Comparison of ENCODE assay signal across 9 cellular contexts in the genomic region with DNA sequence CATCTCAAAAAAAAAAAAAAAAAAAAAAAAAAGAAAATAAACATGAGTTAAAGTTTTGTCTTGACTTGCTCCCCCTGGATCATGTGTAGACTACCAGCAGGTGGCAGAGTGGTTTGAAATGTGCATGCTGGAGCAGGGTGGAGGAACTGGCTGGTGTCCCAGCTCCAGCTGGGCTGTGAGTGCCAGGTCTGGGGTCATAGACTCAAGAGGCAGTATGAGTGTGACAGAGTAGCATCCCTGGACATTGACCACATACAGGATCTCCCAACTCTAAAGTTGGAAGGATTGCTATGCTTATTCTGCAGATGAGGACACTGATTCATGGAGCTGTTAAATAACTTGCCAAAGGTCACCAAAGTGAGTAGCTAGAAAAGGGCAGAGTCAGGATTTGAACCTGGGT.
DNase-seq lines count a peak whose midpoint lies in the region; ATAC-seq and TF ChIP-seq lines count a peak whose summit lies in the region.
"Had no signal": no experiment of that assay in that cellular context is flagged by ENCODE, and none has a peak within 500 bp of the region (broad histone marks: within the 10 kb centered on the region; RNA-seq: fewer than 3 reads in every experiment).

No MANE protein-coding gene starts in this region.

- CTCF ChIA-PET in Panc1 (lab: Charles Lee), result interaction anchor here (0.7 kb wide), 1 partner anchor 414 kb away, joined by 6 read pairs; no protein-coding TSS in a partner anchor

- H3K9me3 ChIP-seq in Panc1 (ENCODE audit: control insufficient read depth, insufficient read depth, low read depth, low read length), result no peaks in the 10 kb centered on the region
- H3K9me3 ChIP-seq: BLaER1 had no signal

- TF ChIP-seq CTCF in Panc1 (IDR thresholded peaks at IDR 0.05) (peak; percentile 31), retinal pigment epithelial cell (conservative IDR thresholded peaks at IDR 0.05; ENCODE audit: low read depth, low read length) (peak; percentile 54)

- no peak overlapping the region for H3K27ac ChIP-seq in Panc1 (ENCODE audit: low read length)
- H3K27ac ChIP-seq: BLaER1 had no signal

- no peaks in the 10 kb centered on the region for H3K36me3 ChIP-seq in Panc1 (ENCODE audit: control insufficient read depth, insufficient read depth, low read length)
- H3K36me3 ChIP-seq: BLaER1 had no signal

- no TSS peak for BruUV-seq in Panc1 (replicated peaks; lab: Mats Ljungman, UMichigan)

- DNase-seq in NCI-H2196 (lab: John Stamatoyannopoulos, UW; ENCODE audit: unreplicated experiment), result peak; percentile 12
- DNase-seq in NCI-H2196 treated with DMSO at 0.1 percent for 48 hours (lab: John Stamatoyannopoulos, UW; ENCODE audit: unreplicated experiment), result no peak
- no peak for DNase-seq in Panc1 (ENCODE audit: low read depth, low spot score)
- DNase-seq in globus pallidus (ENCODE audit: low spot score), result peak; percentile 64
- peak; percentile 3 for DNase-seq in retinal pigment epithelial cell (ENCODE audit: low read depth)
- DNase-seq in NCI-H1930 (lab: John Stamatoyannopoulos, UW), result no peak
- no peak for DNase-seq in activated T-cell treated with anti-CD3 and anti-CD28 coated beads for 4 hours

- H3K4me1 ChIP-seq in Panc1 (ENCODE audit: control insufficient read depth, insufficient read depth, low read length), result no peaks in the 10 kb centered on the region
- H3K4me1 ChIP-seq: BLaER1 had no signal

- intact Hi-C loops in Panc1 (cut with micrococcal nuclease; ENCODE audit: unreplicated experiment), result no loop called here

- no peak for ATAC-seq in Panc1
- ATAC-seq in GM21717 (IDR thresholded peaks at IDR 0.05; ENCODE audit: unreplicated experiment), result no peak

- H3K27me3 ChIP-seq in Panc1 (ENCODE audit: control insufficient read depth, insufficient read depth, low read length), result no peaks in the 10 kb centered on the region
- H3K27me3 ChIP-seq: BLaER1 had no signal

- POLR2A ChIA-PET in Panc1 (lab: Charles Lee), result no interaction called here

- H3K4me3 ChIP-seq in Panc1 (ENCODE audit: low read depth in 2 of 2, low read length in 2 of 2) (no peak overlapping the region), retinal pigment epithelial cell (ENCODE audit: low read length) (no peak overlapping the region)
- H3K4me3 ChIP-seq: BLaER1 had no signal

- in situ Hi-C loops in Panc1 (cut with HindIII; ENCODE audit: low pct_unique_long_range_greater_than_20kb, low sequenced_read_pairs), result no loop called here

Comparison
In these comparisons a context has a peak if more than half of its experiments do, and no peak if none do; other contexts are left out.
1. DNase-seq: peak in NCI-H2196 (single experiment), globus pallidus (single experiment) and retinal pigment epithelial cell (single experiment); none in NCI-H2196 treated with DMSO at 0.1 percent for 48 hours (single experiment), Panc1 (single experiment), NCI-H1930 (0 of 2) and activated T-cell treated with anti-CD3 and anti-CD28 coated beads for 4 hours (single experiment).